Comparison of ENCODE assay signal across 8 cellular contexts in genomic region chr9:127942152-127943010, GRCh38. TPM values are rescaled to one million over a fixed set of nuclear protein-coding genes. Genes with fewer than 3 reads are reported as not detected.
DNase-seq lines count a peak whose midpoint lies in the region; FAIRE-seq and TF ChIP-seq lines count a peak whose summit lies in the region.

No MANE protein-coding gene starts in this region.

- H3K27me3 ChIP-seq in H1 (replicated peaks in 1 of 4; ENCODE audit: control insufficient read depth in 3 of 4, extremely low read depth in 1 of 4, insufficient read depth in 3 of 4, low read length in 3 of 4) = no peaks in the 10 kb centered on the region
- H3K27me3 ChIP-seq in mesendoderm (ENCODE audit: insufficient read depth, low read length, poor library complexity) = no peaks in the 10 kb centered on the region

- H2AFZ ChIP-seq in H1 (ENCODE audit: low read length) = no peak overlapping the region

- no peak for FAIRE-seq in H1 (lab: Jason Lieb, UNC)

- POLR2A ChIA-PET in H1 (lab: Charles Lee; ENCODE audit: partially characterized antibody) = interaction anchor here (0.6 to 1.8 kb wide), 8 partner anchors 9 to 130 kb away, joined by 3 to 7 read pairs (median 4); partner anchors contain the start of gene EEIG1

- CTCF ChIA-PET in H1 (lab: Charles Lee; ENCODE audit: partially characterized antibody) = interaction anchor here (0.6 to 35.5 kb wide), 44 partner anchors 11 to 487 kb away, joined by 3 to 825 read pairs (median 5); partner anchors contain the start of genes EEIG1, ENG, NAIF1 and PIP5KL1

- H3K56ac ChIP-seq in H1 (replicated peaks; ENCODE audit: insufficient read length, low read depth, low read length) (no peak overlapping the region), mesendoderm (ENCODE audit: low read length) (peak overlapping the region; percentile 56)

- peak; percentile 52 to 67; a peak in 3 of 4 replicates for TF ChIP-seq RAD21 in H1 (IDR thresholded peaks at IDR 0.05 in 1 of 2, conservative IDR thresholded peaks at IDR 0.05 in 1 of 2; ENCODE audit: low read depth in 2 of 2, low read length in 2 of 2)

- peaks cover 7 to 16% (median 13%) of the 10 kb centered on the region in 4 experiments for H3K36me3 ChIP-seq in H1 (ENCODE audit: control insufficient read depth in 2 of 4, insufficient read depth in 4 of 4, low read length in 3 of 4)
- peaks cover 2% of the 10 kb centered on the region for H3K36me3 ChIP-seq in mesendoderm (ENCODE audit: control insufficient read depth, insufficient read depth, low read length)

- 72% methylated on average over 20 of the region's 20 CpGs; no CpG with 5 or more reads in 1 of the 2 experiments for WGBS in H1 (ENCODE audit: extremely low coverage in 1 of 2, insufficient coverage in 1 of 2, insufficient read length in 1 of 2, insufficient replicate concordance in 2 of 2, low coverage in 1 of 2, low lambda C conversion rate in 2 of 2, missing lambda C conversion rate in 1 of 2), 2 experiments
- no CpG with 5 or more reads among the region's 20 CpGs for WGBS in mesendoderm (ENCODE audit: extremely low coverage, insufficient coverage, low lambda C conversion rate)

- H2BK120ac ChIP-seq in H1 (replicated peaks; ENCODE audit: low read depth, low read length) (no peak overlapping the region), mesendoderm (ENCODE audit: low read depth, low read length) (no peak overlapping the region)

- no peak overlapping the region for H3K18ac ChIP-seq in H1 (ENCODE audit: extremely low read depth, low read length)
- H3K18ac ChIP-seq in mesendoderm (ENCODE audit: low read length) = no peak overlapping the region

- H3K27me3 Mint-ChIP-seq in type B pancreatic cell = no peaks in the 10 kb centered on the region

- 0 out of 3 replicates have a peak, but pooled peaks of 1 of the 2 experiments have one; percentile 47 for TF ChIP-seq EP300 in H1 (IDR thresholded peaks at IDR 0.05; ENCODE audit: borderline replicate concordance in 1 of 2, low read depth in 2 of 2, low read length in 2 of 2)

- H3K4me1 ChIP-seq in H1 (replicated peaks in 1 of 4; ENCODE audit: control insufficient read depth in 3 of 4, insufficient read depth in 4 of 4, low read length in 3 of 4) = peaks cover 0 to 19% (median 11%) of the 10 kb centered on the region in 4 experiments; a peak in 6 of 7 replicates
- H3K4me1 ChIP-seq in mesendoderm (ENCODE audit: control insufficient read depth, low read depth, low read length) = no peaks in the 10 kb centered on the region

- H3K27ac ChIP-seq in H1 (ENCODE audit: low read depth, low read length) (no peak overlapping the region), mesendoderm (ENCODE audit: low read depth, low read length) (no peak overlapping the region)

- no peak overlapping the region for H2BK20ac ChIP-seq in H1 (ENCODE audit: low read length)

- peaks cover 4 to 18% of the 10 kb centered on the region in 2 experiments for H4K20me1 ChIP-seq in H1 (replicated peaks in 1 of 2; ENCODE audit: control insufficient read depth in 1 of 2, insufficient read depth in 2 of 2, low read length in 2 of 2)

- H3K23ac ChIP-seq in H1 (ENCODE audit: insufficient read length) (no peak overlapping the region), mesendoderm (ENCODE audit: low read length) (no peak overlapping the region)

- no peak overlapping the region; a peak in 1 of 7 replicates for H3K9ac ChIP-seq in H1 (replicated peaks in 1 of 4; ENCODE audit: extremely low read depth in 1 of 4, low read depth in 3 of 4, low read length in 3 of 4)
- no peak overlapping the region for H3K9ac ChIP-seq in mesendoderm (ENCODE audit: low read length)

- H4K91ac ChIP-seq in H1 (replicated peaks; ENCODE audit: insufficient read length, low read length) = no peak overlapping the region

- H3K79me2 ChIP-seq in H1 (ENCODE audit: control insufficient read depth in 1 of 2, insufficient read depth in 2 of 2, low read length in 2 of 2) = peaks cover 0 to under 1% of the 10 kb centered on the region in 2 experiments; a peak in 1 of 4 replicates
- no peaks in the 10 kb centered on the region for H3K79me2 ChIP-seq in mesendoderm (ENCODE audit: control insufficient read depth, insufficient read depth, low read length)

- H2BK15ac ChIP-seq in H1 (ENCODE audit: low read length) = no peak overlapping the region
- H2BK15ac ChIP-seq in mesendoderm (replicated peaks; ENCODE audit: low read depth) = no peak overlapping the region

- H3K4me3 Mint-ChIP-seq in type B pancreatic cell = no peak overlapping the region

- H3K79me1 ChIP-seq in H1 (ENCODE audit: low read depth, low read length) (no peaks in the 10 kb centered on the region), mesendoderm (ENCODE audit: low read length) (no peaks in the 10 kb centered on the region)

- H2BK12ac ChIP-seq in H1 (ENCODE audit: low read depth, low read length) = no peak overlapping the region

- H2BK5ac ChIP-seq in H1 (ENCODE audit: low read depth, low read length) (no peak overlapping the region), mesendoderm (ENCODE audit: low read length) (no peak overlapping the region)

- peak; percentile 92 for TF ChIP-seq CTCF in WI38 (IDR thresholded peaks at IDR 0.05; ENCODE audit: low read depth, low read length)
- peak in 2 of 3 experiments; percentile 90 to 96; a peak in 3 of 4 replicates for TF ChIP-seq CTCF in H1 (IDR thresholded peaks at IDR 0.05; ENCODE audit: control extremely low read depth in 1 of 3, insufficient read depth in 1 of 3, low read depth in 1 of 3, low read length in 3 of 3)
- peak; percentile 91 for TF ChIP-seq CTCF in type B pancreatic cell (conservative IDR thresholded peaks at IDR 0.05)

- H3K4me2 ChIP-seq in H1 (ENCODE audit: insufficient read depth in 1 of 2, low read depth in 2 of 2, low read length in 2 of 2) (no peak overlapping the region), mesendoderm (ENCODE audit: low read length) (no peak overlapping the region)

- H3K4ac ChIP-seq in H1 (replicated peaks; ENCODE audit: insufficient read length, low read depth, low read length) (no peak overlapping the region), mesendoderm (ENCODE audit: low read depth, low read length) (no peak overlapping the region)

- H4K8ac ChIP-seq in H1 (ENCODE audit: extremely low read depth, insufficient read depth, low read length) (no peak overlapping the region), mesendoderm (ENCODE audit: low read depth, low read length) (no peak overlapping the region)

- peaks cover 7% of the 10 kb centered on the region for H3K36me3 Mint-ChIP-seq in type B pancreatic cell

- no peak for TF ChIP-seq POLR2A in H1 (IDR thresholded peaks at IDR 0.05; ENCODE audit: control extremely low read depth in 1 of 2, low read depth in 2 of 2, low read length in 2 of 2)

- no peak overlapping the region for H3K14ac ChIP-seq in H1 (ENCODE audit: insufficient read length)

- peak overlapping the region; percentile 44 for H3K27ac Mint-ChIP-seq in type B pancreatic cell

- H3K4me3 ChIP-seq in WI38 (ENCODE audit: low read depth, low read length) = no peak overlapping the region
- H3K4me3 ChIP-seq in H1 (ENCODE audit: extremely low read depth in 1 of 4, insufficient read depth in 2 of 4, low read depth in 3 of 4, low read length in 4 of 4) = no peak overlapping the region
- H3K4me3 ChIP-seq in mesendoderm (ENCODE audit: low read length) = no peak overlapping the region

- peaks cover 8% of the 10 kb centered on the region; the same call in 1 of the 2 replicates for H3K23me2 ChIP-seq in H1 (ENCODE audit: low read depth, low read length)

- peaks cover 22% of the 10 kb centered on the region for H3K4me1 Mint-ChIP-seq in type B pancreatic cell (ENCODE audit: unreplicated experiment)

- no peak overlapping the region for H4K5ac ChIP-seq in H1 (ENCODE audit: insufficient read length, low read depth, low read length)
- H4K5ac ChIP-seq in mesendoderm (ENCODE audit: low read length) = no peak overlapping the region

- H3K9me3 Mint-ChIP-seq in type B pancreatic cell = no peaks in the 10 kb centered on the region

- H2AK5ac ChIP-seq in H1 (ENCODE audit: low read depth, low read length) (no peak overlapping the region), mesendoderm (ENCODE audit: low read length) (no peak overlapping the region)

- no peaks in the 10 kb centered on the region for H3K9me3 ChIP-seq in H1 (ENCODE audit: insufficient read depth in 2 of 2, low read depth in 1 of 2, low read length in 1 of 2)

- peak; percentile 37 for DNase-seq in NK-92 treated with Interleukin-12 subunit alpha and Interleukin-12 subunit beta, amount 100 ng/mL, for 24 hours (lab: John Stamatoyannopoulos, UW)
- DNase-seq in NK-92 (lab: John Stamatoyannopoulos, UW; ENCODE audit: unreplicated experiment) = no peak
- peak; percentile 29 for DNase-seq in NCI-H1092 (lab: John Stamatoyannopoulos, UW)
- peak in 1 of 2 experiments; percentile 83 for DNase-seq in H1 (ENCODE audit: low read depth in 1 of 2, low spot score in 2 of 2)
- DNase-seq in mesendoderm = peak; percentile 77
- DNase-seq in type B pancreatic cell (ENCODE audit: extremely low spot score, unreplicated experiment) = no peak
- no peak for DNase-seq in amniotic stem cell (lab: John Stamatoyannopoulos, UW)

RNA-seq across cellular contexts. Expression of gene DPM2, which starts 4.7 kb away (rescaled TPM):
- total RNA-seq in H1 (2021; fragmentation: NEBNext Ultra II Directional; extraction: Animal tissue kit (Norgen Biotek cat#: 25700)) = 45.4 and 48.8 TPM in 2 replicates
- polyA plus RNA-seq in H1 (2011; rRNA removed) = 95.4 and 110 TPM in 2 replicates
- 55.5 TPM for polyA plus RNA-seq in H1 (2011; cell fraction: cytosol; rRNA removed)
- 67.9 TPM for polyA plus RNA-seq in H1 (2011; cell fraction: nucleus; rRNA removed)
- polyA plus RNA-seq in H1 (2012, experiment 1 of 2) = 34.5 to 60.4 TPM (median 57.6 TPM) in 4 replicates
- 64.1 TPM for polyA plus RNA-seq in H1 (2012, experiment 2 of 2)
- 39.2 TPM for polyA plus RNA-seq in H1 (2013, experiment 1 of 2)
- polyA plus RNA-seq in H1 (2013, experiment 2 of 2) = 39.2 TPM
- 37.7 and 56.7 TPM in 2 replicates for polyA minus RNA-seq in H1 (2011; rRNA and poly(A)+ RNA removed)
- polyA minus RNA-seq in H1 (2011; cell fraction: cytosol; rRNA and poly(A)+ RNA removed) = 37.1 TPM
- 41.0 TPM for polyA minus RNA-seq in H1 (2011; cell fraction: nucleus; rRNA and poly(A)+ RNA removed)
- polyA plus RNA-seq in mesendoderm (2013, experiment 1 of 2) = 31.9 TPM
- polyA plus RNA-seq in mesendoderm (2013, experiment 2 of 2) = 33.2 TPM
- 41.6 and 56.3 TPM in 2 replicates for total RNA-seq in type B pancreatic cell (ENCODE audit: low replicate concordance)

RNA-seq across cellular contexts. Expression of gene PIP5KL1, which starts 11.8 kb away (rescaled TPM):
- 12.2 and 13.4 TPM in 2 replicates for total RNA-seq in H1 (2021; fragmentation: NEBNext Ultra II Directional; extraction: Animal tissue kit (Norgen Biotek cat#: 25700))
- polyA plus RNA-seq in H1 (2011; rRNA removed) = 15.4 and 27.4 TPM in 2 replicates
- polyA plus RNA-seq in H1 (2011; cell fraction: cytosol; rRNA removed) = 15.3 TPM
- 42.3 TPM for polyA plus RNA-seq in H1 (2011; cell fraction: nucleus; rRNA removed)
- 11.0 to 14.5 TPM (median 13.0 TPM) in 4 replicates for polyA plus RNA-seq in H1 (2012, experiment 1 of 2)
- polyA plus RNA-seq in H1 (2012, experiment 2 of 2) = 10.5 TPM
- 12.9 TPM for polyA plus RNA-seq in H1 (2013, experiment 1 of 2)
- polyA plus RNA-seq in H1 (2013, experiment 2 of 2) = 11.8 TPM
- polyA minus RNA-seq in H1 (2011; rRNA and poly(A)+ RNA removed) = 1.8 and 4.1 TPM in 2 replicates
- 16.4 TPM for polyA minus RNA-seq in H1 (2011; cell fraction: cytosol; rRNA and poly(A)+ RNA removed)
- 10.7 TPM for polyA minus RNA-seq in H1 (2011; cell fraction: nucleus; rRNA and poly(A)+ RNA removed)
- 4.1 TPM for polyA plus RNA-seq in mesendoderm (2013, experiment 1 of 2)
- 3.5 TPM for polyA plus RNA-seq in mesendoderm (2013, experiment 2 of 2)
- total RNA-seq in type B pancreatic cell (ENCODE audit: low replicate concordance) = 5.8 and 9.4 TPM in 2 replicates

RNA-seq across cellular contexts. Expression of gene ST6GALNAC4, which starts 25.5 kb away (rescaled TPM):
- total RNA-seq in H1 (2021; fragmentation: NEBNext Ultra II Directional; extraction: Animal tissue kit (Norgen Biotek cat#: 25700)) = 21.8 and 27.0 TPM in 2 replicates
- polyA plus RNA-seq in H1 (2011; rRNA removed) = 34.1 and 49.5 TPM in 2 replicates
- polyA plus RNA-seq in H1 (2011; cell fraction: cytosol; rRNA removed) = 27.6 TPM
- 38.3 TPM for polyA plus RNA-seq in H1 (2011; cell fraction: nucleus; rRNA removed)
- polyA plus RNA-seq in H1 (2012, experiment 1 of 2) = 11.6 to 21.8 TPM (median 18.9 TPM) in 4 replicates
- polyA plus RNA-seq in H1 (2012, experiment 2 of 2) = 18.6 TPM
- polyA plus RNA-seq in H1 (2013, experiment 1 of 2) = 26.2 TPM
- 25.6 TPM for polyA plus RNA-seq in H1 (2013, experiment 2 of 2)
- 16.4 and 19.0 TPM in 2 replicates for polyA minus RNA-seq in H1 (2011; rRNA and poly(A)+ RNA removed)
- polyA minus RNA-seq in H1 (2011; cell fraction: cytosol; rRNA and poly(A)+ RNA removed) = 32.7 TPM
- polyA minus RNA-seq in H1 (2011; cell fraction: nucleus; rRNA and poly(A)+ RNA removed) = 24.5 TPM
- 12.3 TPM for polyA plus RNA-seq in mesendoderm (2013, experiment 1 of 2)
- 14.4 TPM for polyA plus RNA-seq in mesendoderm (2013, experiment 2 of 2)
- 11.9 and 17.5 TPM in 2 replicates for total RNA-seq in type B pancreatic cell (ENCODE audit: low replicate concordance)

RNA-seq across cellular contexts. Expression of gene EEIG1, which starts 38.4 kb away (rescaled TPM):
- 50.8 and 51.3 TPM in 2 replicates for total RNA-seq in H1 (2021; fragmentation: NEBNext Ultra II Directional; extraction: Animal tissue kit (Norgen Biotek cat#: 25700))
- polyA plus RNA-seq in H1 (2011; rRNA removed) = 29.8 and 61.0 TPM in 2 replicates
- 21.7 TPM for polyA plus RNA-seq in H1 (2011; cell fraction: cytosol; rRNA removed)
- 44.6 TPM for polyA plus RNA-seq in H1 (2011; cell fraction: nucleus; rRNA removed)
- polyA plus RNA-seq in H1 (2012, experiment 1 of 2) = 25.4 to 46.5 TPM (median 38.1 TPM) in 4 replicates
- 23.9 TPM for polyA plus RNA-seq in H1 (2012, experiment 2 of 2)
- polyA plus RNA-seq in H1 (2013, experiment 1 of 2) = 23.7 TPM
- 21.4 TPM for polyA plus RNA-seq in H1 (2013, experiment 2 of 2)
- 17.4 and 17.6 TPM in 2 replicates for polyA minus RNA-seq in H1 (2011; rRNA and poly(A)+ RNA removed)
- polyA minus RNA-seq in H1 (2011; cell fraction: cytosol; rRNA and poly(A)+ RNA removed) = 13.5 TPM
- polyA minus RNA-seq in H1 (2011; cell fraction: nucleus; rRNA and poly(A)+ RNA removed) = 20.7 TPM
- 17.5 TPM for polyA plus RNA-seq in mesendoderm (2013, experiment 1 of 2)
- polyA plus RNA-seq in mesendoderm (2013, experiment 2 of 2) = 16.7 TPM
- total RNA-seq in type B pancreatic cell (ENCODE audit: low replicate concordance) = 61.1 and 74.8 TPM in 2 replicates

RNA-seq across cellular contexts. Expression of gene ST6GALNAC6, which starts 43.0 kb away (rescaled TPM):
- 37.7 and 43.7 TPM in 2 replicates for total RNA-seq in H1 (2021; fragmentation: NEBNext Ultra II Directional; extraction: Animal tissue kit (Norgen Biotek cat#: 25700))
- polyA plus RNA-seq in H1 (2011; rRNA removed) = 64.4 and 72.9 TPM in 2 replicates
- 60.4 TPM for polyA plus RNA-seq in H1 (2011; cell fraction: cytosol; rRNA removed)
- 54.5 TPM for polyA plus RNA-seq in H1 (2011; cell fraction: nucleus; rRNA removed)
- 22.5 to 37.7 TPM (median 31.4 TPM) in 4 replicates for polyA plus RNA-seq in H1 (2012, experiment 1 of 2)
- polyA plus RNA-seq in H1 (2012, experiment 2 of 2) = 33.2 TPM
- polyA plus RNA-seq in H1 (2013, experiment 1 of 2) = 27.2 TPM
- 27.7 TPM for polyA plus RNA-seq in H1 (2013, experiment 2 of 2)
- polyA minus RNA-seq in H1 (2011; rRNA and poly(A)+ RNA removed) = 40.3 and 44.6 TPM in 2 replicates
- polyA minus RNA-seq in H1 (2011; cell fraction: cytosol; rRNA and poly(A)+ RNA removed) = 18.6 TPM
- polyA minus RNA-seq in H1 (2011; cell fraction: nucleus; rRNA and poly(A)+ RNA removed) = 23.3 TPM
- polyA plus RNA-seq in mesendoderm (2013, experiment 1 of 2) = 11.0 TPM
- polyA plus RNA-seq in mesendoderm (2013, experiment 2 of 2) = 11.5 TPM
- 19.8 and 32.6 TPM in 2 replicates for total RNA-seq in type B pancreatic cell (ENCODE audit: low replicate concordance)

Comparison
In these comparisons a context has a peak if more than half of its experiments do, and no peak if none do; other contexts are left out.
1. DNase-seq: peak in NK-92 treated with Interleukin-12 subunit alpha and Interleukin-12 subunit beta, amount 100 ng/mL, for 24 hours (single experiment), NCI-H1092 (single experiment) and mesendoderm (single experiment); none in NK-92 (single experiment), type B pancreatic cell (single experiment) and amniotic stem cell (single experiment).
2. Peak in every context shown above with its lines, with median percentiles within 50 percentile points of each other: CTCF ChIP-seq.